ENCODE assay signal across 19 cellular contexts in genomic region chr1:181204530-181204929, GRCh38.
A peak's percentile ranks its signal among the peaks of the same experiment; 100 is the strongest.
DNase-seq lines count a peak whose midpoint lies in the region; ATAC-seq, FAIRE-seq and TF ChIP-seq lines count a peak whose summit lies in the region.
"Had no signal": no experiment of that assay in that cellular context is flagged by ENCODE, and none has a peak within 500 bp of the region (broad histone marks: within the 10 kb centered on the region; RNA-seq: fewer than 3 reads in every experiment).

No MANE protein-coding gene starts in this region.

- no peak overlapping the region for H2BK12ac ChIP-seq in mesenchymal stem cell (ENCODE audit: low read length in 2 of 2)

- POLR2A ChIA-PET in HepG2 (lab: Yijun Ruan, JAX) = no interaction called here

- H3K18ac ChIP-seq in mesenchymal stem cell (ENCODE audit: low read depth in 1 of 2, low read length in 2 of 2) = no peak overlapping the region

- H3K9me3 ChIP-seq in HepG2 (ENCODE audit: low read length) = no peaks in the 10 kb centered on the region
- no peaks in the 10 kb centered on the region for H3K9me3 ChIP-seq in right lobe of liver
- H3K9me3 ChIP-seq in mesenchymal stem cell (ENCODE audit: control insufficient read depth, low read length) = no peaks in the 10 kb centered on the region
- H3K9me3 ChIP-seq: HAP-1 had no signal

- no peak overlapping the region for H3K4me2 ChIP-seq in HepG2 (ENCODE audit: low read depth, low read length)
- no peak overlapping the region for H3K4me2 ChIP-seq in mesenchymal stem cell (ENCODE audit: low read length, poor library complexity, severe bottlenecking)
- H3K4me2 ChIP-seq: GM23338 had no signal

- ATAC-seq in HepG2 (no peak), right lobe of liver (no peak)
- ATAC-seq: GM23338 had no signal

- intact Hi-C loops in HepG2 (cut with micrococcal nuclease; ENCODE audit: unreplicated experiment) = no loop called here
- intact Hi-C loops in right lobe of liver (cut with DNase I) = no loop called here

- WGBS in HepG2 (ENCODE audit: low lambda C conversion rate) = 6% methylated on average over 6 of the region's 6 CpGs
- 51% methylated on average over 5 of the region's 6 CpGs for WGBS in right lobe of liver (ENCODE audit: insufficient coverage, low coverage, low lambda C conversion rate, missing lambda C conversion rate)
- WGBS in mesenchymal stem cell = 77% methylated on average over 6 of the region's 6 CpGs

- H3K4me3 ChIP-seq in HepG2 (replicated peaks in 1 of 3; ENCODE audit: insufficient read depth in 1 of 3, low read depth in 2 of 3, low read length in 3 of 3) = no peak overlapping the region
- H3K4me3 ChIP-seq in right lobe of liver = no peak overlapping the region
- no peak overlapping the region for H3K4me3 ChIP-seq in bronchial epithelial cell (ENCODE audit: low read depth, low read length)
- H3K4me3 ChIP-seq in mesenchymal stem cell (ENCODE audit: insufficient read depth in 1 of 2, low read depth in 1 of 2, low read length in 2 of 2) = no peak overlapping the region
- no peak overlapping the region for H3K4me3 ChIP-seq in brain microvascular endothelial cell (ENCODE audit: low read depth, low read length)
- H3K4me3 ChIP-seq: GM23338, HAP-1 had no signal

- no peak overlapping the region for H2AK5ac ChIP-seq in mesenchymal stem cell (ENCODE audit: low read length, severe bottlenecking)

- DNase-seq in HepG2 (ENCODE audit: low spot score) (no peak), right lobe of liver (no peak), bronchial epithelial cell (ENCODE audit: low read depth) (no peak), mesenchymal stem cell (no peak), brain microvascular endothelial cell (no peak), LoVo (ENCODE audit: low spot score) (no peak), C1 segment of cervical spinal cord (lab: John Stamatoyannopoulos, UW) (no peak)
- DNase-seq: CD4-positive, alpha-beta memory T cell; DMS153; DMS79 treated with DMSO at 0.1 percent for 48 hours; EL; HFFc6 had no signal

- no peaks in the 10 kb centered on the region for H3K36me3 ChIP-seq in HepG2 (replicated peaks in 1 of 2; ENCODE audit: control insufficient read depth in 1 of 2, insufficient read depth in 2 of 2, low read length in 2 of 2)
- no peaks in the 10 kb centered on the region for H3K36me3 ChIP-seq in right lobe of liver
- no peaks in the 10 kb centered on the region for H3K36me3 ChIP-seq in bronchial epithelial cell (ENCODE audit: control insufficient read depth, insufficient read depth, low read length)
- no peaks in the 10 kb centered on the region for H3K36me3 ChIP-seq in mesenchymal stem cell (ENCODE audit: control insufficient read depth in 1 of 2, insufficient read depth in 2 of 2, low read depth in 1 of 2, low read length in 2 of 2)
- no peaks in the 10 kb centered on the region for H3K36me3 ChIP-seq in brain microvascular endothelial cell (replicated peaks)
- H3K36me3 ChIP-seq: HAP-1 had no signal

- TF ChIP-seq EP300 in HepG2 (IDR thresholded peaks at IDR 0.05; ENCODE audit: low read depth in 2 of 2, low read length in 2 of 2) (no peak), HepG2 (CRISPR knock-in tag; IDR thresholded peaks at IDR 0.05; ENCODE audit: borderline replicate concordance) (no peak)

- no peak for TF ChIP-seq CTCF in HepG2 (CRISPR knock-in tag; IDR thresholded peaks at IDR 0.05)
- TF ChIP-seq CTCF in right lobe of liver (IDR thresholded peaks at IDR 0.05) = no peak
- no peak for TF ChIP-seq CTCF in bronchial epithelial cell (IDR thresholded peaks at IDR 0.05; ENCODE audit: insufficient read depth, low read length, severe bottlenecking)
- TF ChIP-seq CTCF in brain microvascular endothelial cell (IDR thresholded peaks at IDR 0.05; ENCODE audit: low read depth, low read length, missing control alignments) = no peak

- TF ChIP-seq RAD21 in HepG2 (CRISPR knock-in tag; IDR thresholded peaks at IDR 0.05) = no peak

- in situ Hi-C loops in HepG2 (cut with HindIII; ENCODE audit: extremely low pct_ligation_motif_present, low pct_unique_long_range_greater_than_20kb) (no loop called here), brain microvascular endothelial cell (cut with HindIII; ENCODE audit: low pct_ligation_motif_present, low sequenced_read_pairs) (no loop called here)

- no peak overlapping the region for H3K14ac ChIP-seq in mesenchymal stem cell (ENCODE audit: low read length in 2 of 2)

- H3K4me1 ChIP-seq in HepG2 (ENCODE audit: insufficient read depth, low read length) (no peaks in the 10 kb centered on the region), right lobe of liver (no peaks in the 10 kb centered on the region), mesenchymal stem cell (ENCODE audit: control insufficient read depth, insufficient read depth, low read depth, low read length) (no peaks in the 10 kb centered on the region)
- H3K4me1 ChIP-seq: HAP-1 had no signal

- no peak overlapping the region for H3K4ac ChIP-seq in mesenchymal stem cell (ENCODE audit: low read depth in 1 of 2, low read length in 2 of 2)

- H3K79me1 ChIP-seq in mesenchymal stem cell (replicated peaks; ENCODE audit: low read length, poor library complexity, severe bottlenecking) = no peaks in the 10 kb centered on the region

- H3K79me2 ChIP-seq in HepG2 (ENCODE audit: insufficient read depth, low read length) = no peaks in the 10 kb centered on the region

- CTCF ChIA-PET in HepG2 (lab: Yijun Ruan, JAX; ENCODE audit: low intra/inter-chr PET ratio, low total read pairs) = no interaction called here

- H2BK15ac ChIP-seq in mesenchymal stem cell (ENCODE audit: low read depth, poor library complexity, severe bottlenecking) = no peak overlapping the region

- no peak overlapping the region for H3K27ac ChIP-seq in HepG2 (ENCODE audit: extremely low read length, insufficient read depth, low read length)
- no peak overlapping the region for H3K27ac ChIP-seq in right lobe of liver
- no peak overlapping the region for H3K27ac ChIP-seq in mesenchymal stem cell (ENCODE audit: low read length, poor library complexity, severe bottlenecking)
- H3K27ac ChIP-seq in brain microvascular endothelial cell = no peak overlapping the region
- H3K27ac ChIP-seq: C4-2B had no signal

- H3K27me3 ChIP-seq in HepG2 (ENCODE audit: control insufficient read depth in 1 of 2, insufficient read depth in 2 of 2, low read length in 2 of 2) (peaks cover 0 to 39% of the 10 kb centered on the region in 2 experiments; a peak in 4 of 5 replicates), right lobe of liver (no peaks in the 10 kb centered on the region), bronchial epithelial cell (ENCODE audit: control insufficient read depth, insufficient read depth, low read length) (peaks cover 6% of the 10 kb centered on the region), mesenchymal stem cell (ENCODE audit: control insufficient read depth in 1 of 2, insufficient read depth in 1 of 2, low read length in 2 of 2) (peaks cover 14 to 48% of the 10 kb centered on the region in 2 experiments), brain microvascular endothelial cell (replicated peaks) (no peaks in the 10 kb centered on the region)

- H3K9ac ChIP-seq in HepG2 (ENCODE audit: insufficient read depth, low read depth, low read length) (no peak overlapping the region), mesenchymal stem cell (ENCODE audit: low read length) (no peak overlapping the region)

- no TSS peak for BruUV-seq in HepG2 (replicated peaks; lab: Mats Ljungman, UMichigan)

- H4K91ac ChIP-seq in mesenchymal stem cell (ENCODE audit: low read length) = peak overlapping the region; percentile 12

- no peak overlapping the region for H2BK120ac ChIP-seq in mesenchymal stem cell (ENCODE audit: low read depth, low read length)

- H2BK5ac ChIP-seq in mesenchymal stem cell (ENCODE audit: low read depth, low read length, poor library complexity, severe bottlenecking) = no peak overlapping the region

- H4K20me1 ChIP-seq in HepG2 (ENCODE audit: insufficient read depth, low read length) = no peaks in the 10 kb centered on the region

- FAIRE-seq in HepG2 (lab: Jason Lieb, UNC) (no peak), bronchial epithelial cell (lab: Jason Lieb, UNC) (peak; percentile 23)
- FAIRE-seq: A204.1, G401.6, GM12891, HTR-8/SVneo had no signal

- no peak overlapping the region for H3K23ac ChIP-seq in mesenchymal stem cell (ENCODE audit: low read length in 2 of 2)

- H2AFZ ChIP-seq in HepG2 (ENCODE audit: low read length) (no peak overlapping the region), mesenchymal stem cell (ENCODE audit: low read depth, low read length) (no peak overlapping the region)
- H2AFZ ChIP-seq: GM23338 had no signal

- H4K8ac ChIP-seq in mesenchymal stem cell (ENCODE audit: low read length) = no peak overlapping the region

- TF ChIP-seq POLR2A in HepG2 (IDR thresholded peaks at IDR 0.05; ENCODE audit: insufficient read depth in 1 of 2, low read depth in 2 of 2, low read length in 2 of 2) (no peak), right lobe of liver (IDR thresholded peaks at IDR 0.05) (no peak)

TF ChIP-seq in HepG2, 621 proteins besides CTCF, POLR2A, EP300 and RAD21:
- TF ChIP-seq GPBP1L1 (CRISPR knock-in tag; IDR thresholded peaks at IDR 0.05) = no peak
- peak; percentile 27; the same call in 1 of the 2 replicates for TF ChIP-seq ZNF7 (CRISPR knock-in tag; IDR thresholded peaks at IDR 0.05)
